In the genomic region with DNA sequence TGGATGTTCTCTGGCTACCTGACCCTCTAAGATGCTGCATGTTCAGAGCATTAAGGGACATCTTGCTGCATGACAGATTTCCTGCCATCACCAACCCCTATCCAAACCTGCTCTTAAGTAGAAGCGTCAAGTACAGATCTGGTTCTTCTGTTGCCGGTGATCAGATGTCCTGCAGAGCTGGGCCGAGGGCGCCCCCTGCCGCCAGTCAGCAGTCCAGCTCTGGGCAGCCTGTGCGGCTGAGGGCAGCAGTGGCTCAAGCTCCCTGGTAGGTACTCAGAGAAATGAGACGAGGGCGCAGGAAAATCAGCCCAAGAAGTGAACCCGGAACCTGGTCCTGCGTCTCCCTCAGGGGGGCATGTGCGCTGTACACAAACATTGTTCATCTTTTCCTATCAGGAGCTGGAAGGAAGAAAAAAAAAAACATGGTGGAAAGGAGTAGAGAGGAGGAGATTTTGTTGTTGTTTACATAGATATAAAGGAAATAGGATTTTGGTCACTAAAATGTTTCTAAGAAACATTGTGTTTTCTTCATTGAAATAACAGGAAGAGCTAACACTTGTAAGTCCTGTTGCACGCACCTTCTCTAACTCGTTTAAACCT, we compare ENCODE assay signal across 8 cellular contexts.
A peak's percentile ranks its signal among the peaks of the same experiment; 100 is the strongest.
DNase-seq lines count a peak whose midpoint lies in the region; ATAC-seq and FAIRE-seq lines count a peak whose summit lies in the region.

No MANE protein-coding gene starts in this region.

- peak; percentile 35 for DNase-seq in DMS114 treated with DMSO at 0.1 percent for 48 hours (lab: John Stamatoyannopoulos, UW; ENCODE audit: unreplicated experiment)
- peak; percentile 30 for DNase-seq in GM19239 (ENCODE audit: insufficient read length, low spot score)
- DNase-seq in NCI-H82 treated with DMSO at 0.1 percent for 48 hours (lab: John Stamatoyannopoulos, UW; ENCODE audit: unreplicated experiment) = peak; percentile 55
- DNase-seq in inferior parietal cortex (ENCODE audit: extremely low spot score) = peak; percentile 51
- DNase-seq in stimulated activated CD8-positive, alpha-beta memory T cell treated with anti-CD3 and anti-CD28 coated beads, Interleukin-4, amount 100 ng/mL, for 24 hours (ENCODE audit: low read depth) = peak; percentile 7
- no peak for DNase-seq in NCI-H2107 treated with DMSO at 0.1 percent for 48 hours (lab: John Stamatoyannopoulos, UW; ENCODE audit: unreplicated experiment)

- peak; percentile 69 for FAIRE-seq in GM19239 (lab: Jason Lieb, UNC)

- ATAC-seq in HG03354 (IDR thresholded peaks at IDR 0.05; ENCODE audit: poor library complexity, severe bottlenecking, unreplicated experiment) = peak; percentile 90

- H3K27ac ChIP-seq in angular gyrus (ENCODE audit: low read depth, low read length) = peak overlapping the region; percentile 7
